Comparison of ENCODE assay signal across 18 cellular contexts in genomic region chr2:12987246-12987645, GRCh38.
DNase-seq lines count a peak whose midpoint lies in the region; ATAC-seq, FAIRE-seq and TF ChIP-seq lines count a peak whose summit lies in the region.
"Had no signal": no experiment of that assay in that cellular context is flagged by ENCODE, and none has a peak within 500 bp of the region (broad histone marks: within the 10 kb centered on the region; RNA-seq: fewer than 3 reads in every experiment).

No MANE protein-coding gene starts in this region.

- H3K4me3 Mint-ChIP-seq in nephron progenitor cell: no peak overlapping the region
- H3K4me3 Mint-ChIP-seq: CD4-positive, alpha-beta T cell; H9 had no signal

- H3K4me1 Mint-ChIP-seq in nephron progenitor cell: peaks cover 9% of the 10 kb centered on the region

- H3K9ac ChIP-seq in DND-41 (ENCODE audit: low read depth, low read length) (no peak overlapping the region), Loucy (ENCODE audit: low read depth, low read length, poor library complexity, severe bottlenecking) (no peak overlapping the region), endothelial cell of umbilical vein (replicated peaks; ENCODE audit: extremely low read depth, insufficient read depth, low read length) (no peak overlapping the region)

- H3K27me3 Mint-ChIP-seq in nephron progenitor cell (ENCODE audit: low read depth, poor library complexity): no peaks in the 10 kb centered on the region
- H3K27me3 Mint-ChIP-seq: CD4-positive, alpha-beta T cell had no signal

- H3K4me1 ChIP-seq in DND-41 (ENCODE audit: insufficient read depth, low read length) (peaks cover 9% of the 10 kb centered on the region), Loucy (ENCODE audit: insufficient read depth, low read length, poor library complexity, severe bottlenecking) (peaks cover 17% of the 10 kb centered on the region), endothelial cell of umbilical vein (ENCODE audit: control insufficient read depth, extremely low read depth, insufficient read depth, low read length) (peaks cover 25% of the 10 kb centered on the region), thyroid gland (no peaks in the 10 kb centered on the region)
- H3K4me1 ChIP-seq: Caco-2 had no signal

- no peak for FAIRE-seq in endothelial cell of umbilical vein (lab: Jason Lieb, UNC)
- FAIRE-seq: A204.1, D721Med, GM18507, H1 had no signal

- H3K27me3 ChIP-seq in DND-41 (ENCODE audit: insufficient read depth, low read length, poor library complexity) (no peaks in the 10 kb centered on the region), Loucy (ENCODE audit: insufficient read depth, low read length, poor library complexity, severe bottlenecking) (no peaks in the 10 kb centered on the region), endothelial cell of umbilical vein (ENCODE audit: control insufficient read depth in 2 of 2, insufficient read depth in 2 of 2, low read length in 2 of 2) (no peaks in the 10 kb centered on the region), thyroid gland (no peaks in the 10 kb centered on the region)

- peaks cover 5% of the 10 kb centered on the region for H3K9me3 Mint-ChIP-seq in nephron progenitor cell
- H3K9me3 Mint-ChIP-seq: CD4-positive, alpha-beta T cell; H9 had no signal

- H3K79me2 ChIP-seq in DND-41 (ENCODE audit: insufficient read depth, low read length) (no peaks in the 10 kb centered on the region), Loucy (ENCODE audit: insufficient read depth, low read length) (no peaks in the 10 kb centered on the region), endothelial cell of umbilical vein (ENCODE audit: control insufficient read depth, insufficient read depth, low read length) (no peaks in the 10 kb centered on the region)

- H2AFZ ChIP-seq in DND-41 (ENCODE audit: low read depth, low read length) (no peak overlapping the region), Loucy (ENCODE audit: low read length) (no peak overlapping the region), endothelial cell of umbilical vein (ENCODE audit: low read depth, low read length) (peak overlapping the region; percentile 49)

- H3K27ac ChIP-seq in DND-41 (ENCODE audit: low read length) (no peak overlapping the region), endothelial cell of umbilical vein (ENCODE audit: insufficient read depth, low read depth, low read length) (peak overlapping the region; percentile 59), thyroid gland (no peak overlapping the region)
- H3K27ac ChIP-seq: C4-2B had no signal

- BruUV-seq in endothelial cell of umbilical vein (replicated peaks; lab: Mats Ljungman, UMichigan): no TSS peak

- H4K20me1 ChIP-seq in DND-41 (ENCODE audit: insufficient read depth, low read length) (no peaks in the 10 kb centered on the region), Loucy (ENCODE audit: insufficient read depth, low read length, poor library complexity, severe bottlenecking) (no peaks in the 10 kb centered on the region), endothelial cell of umbilical vein (replicated peaks; ENCODE audit: control insufficient read depth, extremely low read depth, insufficient read depth, low read length) (no peaks in the 10 kb centered on the region)

- dilution Hi-C loops in endothelial cell of umbilical vein (cut with MboI; ENCODE audit: extremely low pct_ligation_motif_present, low sequenced_read_pairs): no loop called here

- CTCF ChIA-PET in endothelial cell of umbilical vein (lab: Charles Lee): interaction anchor here (0.7 to 2.5 kb wide), 4 partner anchors 19 to 269 kb away, joined by 3 to 10 read pairs (median 6); partner anchors contain the start of gene TRIB2

- H3K36me3 Mint-ChIP-seq in nephron progenitor cell (ENCODE audit: low read depth): no peaks in the 10 kb centered on the region

- POLR2A ChIA-PET in endothelial cell of umbilical vein (lab: Charles Lee): no interaction called here

- no peaks in the 10 kb centered on the region for H3F3A ChIP-seq in Loucy (ENCODE audit: low read depth)

- H3K9me3 ChIP-seq in DND-41 (ENCODE audit: insufficient read depth, low read length, severe bottlenecking): peaks cover 3% of the 10 kb centered on the region
- no peaks in the 10 kb centered on the region for H3K9me3 ChIP-seq in Loucy (ENCODE audit: insufficient read depth, low read depth, low read length)
- H3K9me3 ChIP-seq in endothelial cell of umbilical vein (replicated peaks; ENCODE audit: control insufficient read depth, insufficient read depth, low read length): no peaks in the 10 kb centered on the region
- no peaks in the 10 kb centered on the region for H3K9me3 ChIP-seq in thyroid gland
- H3K9me3 ChIP-seq: Caco-2 had no signal

- peak overlapping the region; percentile 79 for H3K27ac Mint-ChIP-seq in nephron progenitor cell
- H3K27ac Mint-ChIP-seq: CD4-positive, alpha-beta T cell; H9 had no signal

- TF ChIP-seq CTCF in DND-41 (IDR thresholded peaks at IDR 0.05; ENCODE audit: borderline replicate concordance, extremely low read depth, low read length, poor library complexity, severe bottlenecking): no peak
- TF ChIP-seq CTCF in Loucy (conservative IDR thresholded peaks at IDR 0.05; ENCODE audit: low read length): no peak
- TF ChIP-seq CTCF in endothelial cell of umbilical vein (IDR thresholded peaks at IDR 0.05; ENCODE audit: extremely low read depth in 1 of 2, insufficient read depth in 1 of 2, low read depth in 1 of 2, low read length in 2 of 2): no peak
- no peak for TF ChIP-seq CTCF in nephron progenitor cell (IDR thresholded peaks at IDR 0.05)
- no peak for TF ChIP-seq CTCF in thyroid gland (IDR thresholded peaks at IDR 0.05)
- TF ChIP-seq CTCF in lower leg skin (IDR thresholded peaks at IDR 0.05): no peak

- ATAC-seq in DND-41 (ENCODE audit: insufficient read depth, low read depth): peak; percentile 60
- no peak for ATAC-seq in HG03135 (IDR thresholded peaks at IDR 0.05; ENCODE audit: unreplicated experiment)

- no peaks in the 10 kb centered on the region for H3K9me2 ChIP-seq in Loucy (replicated peaks; ENCODE audit: low read depth, low read length)

- no peak for DNase-seq in DND-41
- DNase-seq in endothelial cell of umbilical vein (ENCODE audit: low read depth, low spot score): peak; percentile 71
- no peak for DNase-seq in nephron progenitor cell
- DNase-seq in NCI-H69 (lab: John Stamatoyannopoulos, UW): no peak
- no peak for DNase-seq in thyroid gland
- DNase-seq in lower leg skin (ENCODE audit: low spot score in 2 of 2): no peak
- DNase-seq: AML-193; Caco-2; CD4-positive, alpha-beta T cell; GDM1; H9 had no signal

- H3K4me2 ChIP-seq in DND-41 (ENCODE audit: insufficient read depth, low read length) (no peak overlapping the region), Loucy (ENCODE audit: low read depth, low read length, poor library complexity, severe bottlenecking) (peak overlapping the region; percentile 0), endothelial cell of umbilical vein (ENCODE audit: insufficient read depth, low read length) (peak overlapping the region; percentile 72)

- H3K4me3 ChIP-seq in DND-41 (ENCODE audit: low read depth in 1 of 2, low read length in 2 of 2) (no peak overlapping the region), Loucy (ENCODE audit: low read length, poor library complexity, severe bottlenecking) (no peak overlapping the region), endothelial cell of umbilical vein (replicated peaks in 1 of 3; ENCODE audit: insufficient read depth in 1 of 3, low read depth in 1 of 3, low read length in 3 of 3) (no peak overlapping the region), thyroid gland (replicated peaks in 1 of 3) (no peak overlapping the region), lower leg skin (ENCODE audit: low read depth, poor library complexity, severe bottlenecking) (no peak overlapping the region)

- no peaks in the 10 kb centered on the region for H3K9me1 ChIP-seq in endothelial cell of umbilical vein (replicated peaks; ENCODE audit: control insufficient read depth, extremely low read depth, insufficient read depth, low read length)

- H3K36me3 ChIP-seq in DND-41 (ENCODE audit: insufficient read depth, low read length) (no peaks in the 10 kb centered on the region), Loucy (ENCODE audit: insufficient read depth, low read length) (no peaks in the 10 kb centered on the region), endothelial cell of umbilical vein (ENCODE audit: control insufficient read depth in 2 of 2, extremely low read depth in 1 of 2, insufficient read depth in 2 of 2, low read length in 2 of 2) (no peaks in the 10 kb centered on the region), thyroid gland (no peaks in the 10 kb centered on the region)

- intact Hi-C loops in endothelial cell of umbilical vein (cut with micrococcal nuclease) (no loop called here), thyroid gland (cut with DNase I) (no loop called here), lower leg skin (cut with DNase I; ENCODE audit: low total_unique reads) (no loop called here)

- TF ChIP-seq POLR2A in endothelial cell of umbilical vein (IDR thresholded peaks at IDR 0.05; ENCODE audit: low read depth, low read length) (no peak), thyroid gland (IDR thresholded peaks at IDR 0.05) (no peak), lower leg skin (IDR thresholded peaks at IDR 0.05) (no peak)

TF ChIP-seq in endothelial cell of umbilical vein, 7 proteins besides CTCF, POLR2A, EP300 and RAD21:
- TF ChIP-seq JUN (IDR thresholded peaks at IDR 0.05; ENCODE audit: borderline replicate concordance, insufficient read depth, insufficient read length, low read depth): peak; percentile 52
- TF ChIP-seq MYC (IDR thresholded peaks at IDR 0.05; ENCODE audit: low read depth, low read length): no peak
- TF ChIP-seq GATA2 (IDR thresholded peaks at IDR 0.05; ENCODE audit: insufficient read depth, insufficient read length, low read depth, low read length): no peak
- TF ChIP-seq FOS (IDR thresholded peaks at IDR 0.05; ENCODE audit: borderline replicate concordance, insufficient read depth, low read length): peak; percentile 34
- TF ChIP-seq MAX (IDR thresholded peaks at IDR 0.05; ENCODE audit: insufficient read depth, insufficient read length): no peak
- TF ChIP-seq POLR2AphosphoS5 (IDR thresholded peaks at IDR 0.05; ENCODE audit: insufficient read depth, low read depth, low read length): no peak
- TF ChIP-seq EZH2 (IDR thresholded peaks at IDR 0.05; ENCODE audit: borderline replicate concordance, low read depth, low read length, severe bottlenecking): no peak
TF ChIP-seq in endothelial cell of umbilical vein: peak in this region for 2.
